ENCODE assay signal across 11 cellular contexts in genomic region chr17:43579570-43580140, GRCh38. TPM values are rescaled to one million over a fixed set of nuclear protein-coding genes. Genes with fewer than 3 reads are reported as not detected.
A peak's percentile ranks its signal among the peaks of the same experiment; 100 is the strongest.
DNase-seq lines count a peak whose midpoint lies in the region; ATAC-seq, FAIRE-seq and TF ChIP-seq lines count a peak whose summit lies in the region.
"Had no signal": no experiment of that assay in that cellular context is flagged by ENCODE, and none has a peak within 500 bp of the region (broad histone marks: within the 10 kb centered on the region; RNA-seq: fewer than 3 reads in every experiment).

No MANE protein-coding gene starts in this region.

- POLR2A ChIA-PET in HCT116 (lab: Charles Lee), result no interaction called here

- RAD21 ChIA-PET in HCT116 (lab: Charles Lee; ENCODE audit: low non-redundant PET in 1 of 2, low total read pairs in 2 of 2, uncharacterized antibody in 2 of 2, unreplicated experiment in 2 of 2), result interaction anchor here (0.9 to 4.4 kb wide), 2 partner anchors 94 kb away, joined by 3 to 26 read pairs; no protein-coding TSS in a partner anchor

- H3K4me3 ChIP-seq in HCT116 (replicated peaks in 1 of 2; ENCODE audit: low read depth in 1 of 2, low read length in 2 of 2) (no peak overlapping the region), keratinocyte (ENCODE audit: control insufficient read depth in 2 of 3, extremely low read depth in 1 of 3, insufficient read depth in 2 of 3, low read depth in 1 of 3, low read length in 3 of 3) (no peak overlapping the region)

- H2AFZ ChIP-seq in HCT116 (ENCODE audit: low read depth, low read length, poor library complexity, severe bottlenecking) (no peak overlapping the region), keratinocyte (ENCODE audit: control insufficient read depth, low read length) (peak overlapping the region; percentile 60)

- TF ChIP-seq POLR2A in HCT116 (IDR thresholded peaks at IDR 0.05; ENCODE audit: borderline replicate concordance, extremely low read depth, insufficient read depth, insufficient read length), result no peak

- TF ChIP-seq CTCF in HCT116 (IDR thresholded peaks at IDR 0.05 in 2 of 3, conservative IDR thresholded peaks at IDR 0.05 in 1 of 3; ENCODE audit: borderline replicate concordance in 1 of 3, insufficient read depth in 1 of 3, low read depth in 2 of 3, low read length in 2 of 3) (no peak), keratinocyte (optimal IDR thresholded peaks at IDR 0.05 in 1 of 3, IDR thresholded peaks at IDR 0.05 in 1 of 3, conservative IDR thresholded peaks at IDR 0.05 in 1 of 3; ENCODE audit: extremely low read depth in 1 of 3, insufficient read depth in 2 of 3, low read length in 3 of 3) (no peak)

- CTCF ChIA-PET in HCT116 (lab: Charles Lee), result interaction anchor here (0.5 kb wide), 1 partner anchor 180 kb away, joined by 3 read pairs; no protein-coding TSS in a partner anchor

- peaks cover 14% of the 10 kb centered on the region for H3K4me1 Mint-ChIP-seq in activated naive CD8-positive, alpha-beta T cell treated with anti-CD3 and anti-CD28 coated beads for 36 hours

- no peaks in the 10 kb centered on the region for H3K36me3 Mint-ChIP-seq in activated naive CD8-positive, alpha-beta T cell treated with anti-CD3 and anti-CD28 coated beads for 36 hours

- ATAC-seq in HCT116, result peak; percentile 44; the same call in 1 of the 2 replicates
- no peak for ATAC-seq in GM19035 (IDR thresholded peaks at IDR 0.05; ENCODE audit: unreplicated experiment)

- peak; percentile 92 for FAIRE-seq in keratinocyte (lab: Jason Lieb, UNC)

- dilution Hi-C loops in keratinocyte (cut with MboI; ENCODE audit: extremely low pct_ligation_motif_present, low sequenced_read_pairs), result no loop called here

- H3K9me3 Mint-ChIP-seq in activated naive CD8-positive, alpha-beta T cell treated with anti-CD3 and anti-CD28 coated beads for 36 hours, result no peaks in the 10 kb centered on the region

- H3K27ac ChIP-seq in HCT116 (ENCODE audit: low read depth, low read length) (no peak overlapping the region), keratinocyte (ENCODE audit: control insufficient read depth, insufficient read depth, low read length) (peak overlapping the region; percentile 74)

- peak overlapping the region; percentile 52 for H3K27ac Mint-ChIP-seq in activated naive CD8-positive, alpha-beta T cell treated with anti-CD3 and anti-CD28 coated beads for 36 hours

- H3K9ac ChIP-seq in HCT116 (ENCODE audit: low read length), result no peak overlapping the region
- H3K9ac ChIP-seq in keratinocyte (ENCODE audit: control insufficient read depth, extremely low read depth, insufficient read depth, low read length), result peak overlapping the region; percentile 73

- H3K4me1 ChIP-seq in HCT116 (ENCODE audit: control insufficient read depth in 1 of 2, insufficient read depth in 2 of 2, low read length in 2 of 2) (peaks cover 0 to 21% of the 10 kb centered on the region in 2 experiments; a peak in 2 of 4 replicates), keratinocyte (ENCODE audit: control insufficient read depth, extremely low read depth, insufficient read depth, low read length) (peaks cover 41% of the 10 kb centered on the region)

- H3K27me3 Mint-ChIP-seq in activated naive CD8-positive, alpha-beta T cell treated with anti-CD3 and anti-CD28 coated beads for 36 hours, result peaks cover 8% of the 10 kb centered on the region

- no peaks in the 10 kb centered on the region for H3K36me3 ChIP-seq in HCT116 (ENCODE audit: control insufficient read depth in 1 of 2, insufficient read depth in 2 of 2, low read length in 2 of 2)
- no peaks in the 10 kb centered on the region for H3K36me3 ChIP-seq in keratinocyte (ENCODE audit: control insufficient read depth in 2 of 2, extremely low read depth in 1 of 2, insufficient read depth in 2 of 2, low read length in 2 of 2)

- peak overlapping the region; percentile 41 for H3K4me2 ChIP-seq in HCT116 (ENCODE audit: low read length)
- H3K4me2 ChIP-seq in keratinocyte (ENCODE audit: control insufficient read depth, extremely low read depth, insufficient read depth, low read depth, low read length), result peak overlapping the region; percentile 59

- H3K4me3 Mint-ChIP-seq in activated naive CD8-positive, alpha-beta T cell treated with anti-CD3 and anti-CD28 coated beads for 36 hours, result no peak overlapping the region

- H4K20me1 ChIP-seq in HCT116 (ENCODE audit: insufficient read depth), result no peaks in the 10 kb centered on the region
- H4K20me1 ChIP-seq in keratinocyte (ENCODE audit: control insufficient read depth, extremely low read depth, insufficient read depth, low read length), result no peaks in the 10 kb centered on the region

- no peaks in the 10 kb centered on the region for H3K9me1 ChIP-seq in keratinocyte (ENCODE audit: control insufficient read depth, extremely low read depth, insufficient read depth, low read length)

- BruUV-seq in HCT116 (replicated peaks; lab: Mats Ljungman, UMichigan), result no TSS peak

- TF ChIP-seq RAD21 in HCT116 (IDR thresholded peaks at IDR 0.05; ENCODE audit: low read depth), result no peak

- H3K79me2 ChIP-seq in HCT116 (ENCODE audit: insufficient read depth, low read length) (no peaks in the 10 kb centered on the region), keratinocyte (ENCODE audit: control insufficient read depth, insufficient read depth, low read length) (no peaks in the 10 kb centered on the region)

- intact Hi-C loops in HCT116 (cut with micrococcal nuclease), result no loop called here

- DNase-seq in AG08396 (ENCODE audit: low spot score) (peak; percentile 64), HCT116 (ENCODE audit: low read depth, low spot score) (no peak), keratinocyte (ENCODE audit: low read depth, low spot score) (peak; percentile 94), DMS79 (lab: John Stamatoyannopoulos, UW) (no peak), NCI-H1092 treated with DMSO at 0.1 percent for 48 hours (lab: John Stamatoyannopoulos, UW) (no peak)
- no peak for DNase-seq in activated naive CD8-positive, alpha-beta T cell treated with anti-CD3 and anti-CD28 coated beads for 36 hours
- DNase-seq in stimulated activated CD4-positive, alpha-beta T cell treated with anti-CD3 and anti-CD28 coated beads, Interleukin-2, amount 100 ng/mL, for 24 hours, result no peak
- DNase-seq: activated naive CD4-positive, alpha-beta T cell; head of caudate nucleus; NCI-H1930 had no signal

- no peaks in the 10 kb centered on the region for H3K9me3 ChIP-seq in HCT116 (ENCODE audit: control insufficient read depth in 1 of 2, insufficient read depth in 1 of 2, low read depth in 1 of 2, low read length in 2 of 2)
- no peaks in the 10 kb centered on the region for H3K9me3 ChIP-seq in keratinocyte (ENCODE audit: control insufficient read depth, low read depth, low read length)

- H3K27me3 ChIP-seq in HCT116 (ENCODE audit: insufficient read depth, low read length), result no peaks in the 10 kb centered on the region
- no peaks in the 10 kb centered on the region for H3K27me3 ChIP-seq in keratinocyte (ENCODE audit: control insufficient read depth, extremely low read depth, insufficient read depth, low read length)

- no peaks in the 10 kb centered on the region for H3K9me2 ChIP-seq in HCT116 (ENCODE audit: insufficient read depth)

TF ChIP-seq in HCT116, 20 proteins besides CTCF, POLR2A, EP300 and RAD21:
- no peak for TF ChIP-seq EZH2 (IDR thresholded peaks at IDR 0.05)
- peak; percentile 24; the same call in 1 of the 2 replicates for TF ChIP-seq MAX (IDR thresholded peaks at IDR 0.05)
TF ChIP-seq in HCT116: peak in this region for 1.

RNA-seq across cellular contexts. Expression of gene ETV4, which starts 33.5 kb away (rescaled TPM):
- 51.5 TPM for total RNA-seq in HCT116 (2021; ENCODE audit: unreplicated experiment)
- polyA plus RNA-seq in HCT116 (2012), result 31.7 and 44.1 TPM in 2 replicates
- 1 to 10 TPM; 7.5 to 7.8 TPM for total RNA-seq in activated naive CD8-positive, alpha-beta T cell treated with anti-CD3 and anti-CD28 coated beads for 36 hours
- 20.9 to 49.7 TPM (median 33.6 TPM) in 3 replicates for polyA plus RNA-seq in keratinocyte
- 12.1 TPM for polyA plus RNA-seq in keratinocyte (2011; ENCODE audit: low read depth)
- 20.1 and 31.5 TPM in 2 replicates for polyA plus RNA-seq in keratinocyte (2011; cell fraction: cytosol; rRNA removed)
- 31.1 and 41.0 TPM in 2 replicates for polyA plus RNA-seq in keratinocyte (2011; cell fraction: nucleus; rRNA removed)
- 25.3 and 57.1 TPM in 2 replicates for polyA plus RNA-seq in keratinocyte (2012; ENCODE audit: low replicate concordance)
- 23.2 to 57.2 TPM (median 36.7 TPM) in 3 replicates for polyA minus RNA-seq in keratinocyte
- 34.0 TPM for polyA minus RNA-seq in keratinocyte (2011; cell fraction: cytosol; rRNA and poly(A)+ RNA removed)
- 13.2 TPM in 2 replicates for polyA minus RNA-seq in keratinocyte (2011; cell fraction: nucleus; rRNA and poly(A)+ RNA removed)

Comparison
In these comparisons a context has a peak if more than half of its experiments do, and no peak if none do; other contexts are left out.
1. DNase-seq: peak in AG08396 (single experiment) and keratinocyte (single experiment); none in HCT116 (single experiment), activated naive CD8-positive, alpha-beta T cell treated with anti-CD3 and anti-CD28 coated beads for 36 hours (single experiment), stimulated activated CD4-positive, alpha-beta T cell treated with anti-CD3 and anti-CD28 coated beads, Interleukin-2, amount 100 ng/mL, for 24 hours (0 of 2), DMS79 (single experiment) and NCI-H1092 treated with DMSO at 0.1 percent for 48 hours (single experiment).